Comparison of ENCODE assay signal across 13 cellular contexts in genomic region chr3:52429031-52429430, GRCh38. TPM values are rescaled to one million over a fixed set of nuclear protein-coding genes. Genes with fewer than 3 reads are reported as not detected.
DNase-seq lines count a peak whose midpoint lies in the region; ATAC-seq and TF ChIP-seq lines count a peak whose summit lies in the region.
"Had no signal": no experiment of that assay in that cellular context is flagged by ENCODE, and none has a peak within 500 bp of the region (broad histone marks: within the 10 kb centered on the region; RNA-seq: fewer than 3 reads in every experiment).

No MANE protein-coding gene starts in this region.

- H3K4me3 ChIP-seq in lung, result no peak overlapping the region
- H3K4me3 ChIP-seq in upper lobe of right lung, result no peak overlapping the region
- H3K4me3 ChIP-seq: breast epithelium, thoracic aorta had no signal

- no peak for TF ChIP-seq CTCF in natural killer cell (IDR thresholded peaks at IDR 0.05)
- no peak for TF ChIP-seq CTCF in lung (IDR thresholded peaks at IDR 0.05; ENCODE audit: control extremely low read depth, extremely low read depth)
- TF ChIP-seq CTCF in upper lobe of right lung (IDR thresholded peaks at IDR 0.05), result no peak

- H3K27ac ChIP-seq in lung (ENCODE audit: low read depth in 1 of 2, low read length in 1 of 2) (peak overlapping the region; percentile 9 to 16), upper lobe of right lung (peak overlapping the region; percentile 24)
- H3K27ac ChIP-seq: C4-2B, neutrophil, thoracic aorta had no signal

- no peak overlapping the region for H3K4me3 Mint-ChIP-seq in natural killer cell treated with Interleukin-12 subunit alpha and Interleukin-12 subunit beta and Interleukin-15 and Interleukin-18, amount 100 ng/mL, for 72 hours
- H3K4me3 Mint-ChIP-seq in natural killer cell, result no peak overlapping the region
- H3K4me3 Mint-ChIP-seq: activated CD4-positive, alpha-beta T cell treated with anti-CD3 and anti-CD28 coated beads for 36 hours; H9 had no signal

- H3K4me1 ChIP-seq in lung (ENCODE audit: control insufficient read depth in 2 of 2, insufficient read depth in 2 of 2, low read length in 2 of 2), result peaks cover 6 to 12% of the 10 kb centered on the region in 2 donors
- peaks cover 22% of the 10 kb centered on the region for H3K4me1 ChIP-seq in upper lobe of right lung

- H3K9me3 ChIP-seq in lung (ENCODE audit: control insufficient read depth in 2 of 2, insufficient read depth in 1 of 2, low read length in 1 of 2) (no peaks in the 10 kb centered on the region), upper lobe of right lung (no peaks in the 10 kb centered on the region)
- H3K9me3 ChIP-seq: breast epithelium, neutrophil, thoracic aorta had no signal

- H3K27me3 Mint-ChIP-seq in natural killer cell treated with Interleukin-12 subunit alpha and Interleukin-12 subunit beta and Interleukin-15 and Interleukin-18, amount 100 ng/mL, for 72 hours, result peaks cover 0 to 3% of the 10 kb centered on the region in 2 donors
- H3K27me3 Mint-ChIP-seq in natural killer cell (ENCODE audit: low read depth in 2 of 2), result peaks cover 0 to 6% of the 10 kb centered on the region in 2 donors
- H3K27me3 Mint-ChIP-seq: activated CD4-positive, alpha-beta T cell treated with anti-CD3 and anti-CD28 coated beads for 36 hours had no signal

- 49 to 63% methylated on average over 3 of the region's 3 CpGs for whole genome bisulfite sequencing in lung, 2 donors

- no peak for ATAC-seq in natural killer cell treated with Interleukin-12 subunit alpha and Interleukin-12 subunit beta and Interleukin-15 and Interleukin-18, amount 100 ng/mL, for 72 hours
- ATAC-seq in natural killer cell (no peak), lung (ENCODE audit: insufficient read depth, low FRiP score) (no peak), upper lobe of right lung (no peak), GM21723 (IDR thresholded peaks at IDR 0.05; ENCODE audit: unreplicated experiment) (no peak), HG03280 (IDR thresholded peaks at IDR 0.05; ENCODE audit: unreplicated experiment) (no peak)

- H3K4me1 Mint-ChIP-seq in natural killer cell treated with Interleukin-12 subunit alpha and Interleukin-12 subunit beta and Interleukin-15 and Interleukin-18, amount 100 ng/mL, for 72 hours (ENCODE audit: low read depth in 2 of 2), result no peaks in the 10 kb centered on the region
- H3K4me1 Mint-ChIP-seq in natural killer cell, result no peaks in the 10 kb centered on the region
- H3K4me1 Mint-ChIP-seq: activated CD4-positive, alpha-beta T cell treated with anti-CD3 and anti-CD28 coated beads for 36 hours had no signal

- peak; percentile 38 for DNase-seq in natural killer cell treated with Interleukin-12 subunit alpha and Interleukin-12 subunit beta and Interleukin-15 and Interleukin-18, amount 100 ng/mL, for 72 hours (ENCODE audit: low spot score)
- DNase-seq in natural killer cell (no peak), lung (ENCODE audit: low spot score) (no peak), upper lobe of right lung (peak; percentile 37)
- DNase-seq: activated gamma-delta T cell had no signal

- intact Hi-C loops in natural killer cell (cut with micrococcal nuclease) (no loop called here), upper lobe of right lung (cut with DNase I) (no loop called here)

- H3K36me3 ChIP-seq in lung (ENCODE audit: control insufficient read depth in 2 of 2, insufficient read depth in 2 of 2, low read length in 2 of 2) (no peaks in the 10 kb centered on the region), upper lobe of right lung (no peaks in the 10 kb centered on the region)
- H3K36me3 ChIP-seq: breast epithelium, neutrophil, thoracic aorta had no signal

- no peak overlapping the region for H3K27ac Mint-ChIP-seq in natural killer cell treated with Interleukin-12 subunit alpha and Interleukin-12 subunit beta and Interleukin-15 and Interleukin-18, amount 100 ng/mL, for 72 hours
- H3K27ac Mint-ChIP-seq in natural killer cell, result no peak overlapping the region
- H3K27ac Mint-ChIP-seq: activated CD4-positive, alpha-beta T cell treated with anti-CD3 and anti-CD28 coated beads for 36 hours; H9 had no signal

- no peaks in the 10 kb centered on the region for H3K27me3 ChIP-seq in lung (ENCODE audit: control insufficient read depth, insufficient read depth)
- H3K27me3 ChIP-seq in upper lobe of right lung, result no peaks in the 10 kb centered on the region
- H3K27me3 ChIP-seq: breast epithelium had no signal

- H3K9me3 Mint-ChIP-seq in natural killer cell treated with Interleukin-12 subunit alpha and Interleukin-12 subunit beta and Interleukin-15 and Interleukin-18, amount 100 ng/mL, for 72 hours, result no peaks in the 10 kb centered on the region
- no peaks in the 10 kb centered on the region for H3K9me3 Mint-ChIP-seq in natural killer cell
- H3K9me3 Mint-ChIP-seq: H9 had no signal

- H3K36me3 Mint-ChIP-seq in natural killer cell treated with Interleukin-12 subunit alpha and Interleukin-12 subunit beta and Interleukin-15 and Interleukin-18, amount 100 ng/mL, for 72 hours, result no peaks in the 10 kb centered on the region
- H3K36me3 Mint-ChIP-seq in natural killer cell, result no peaks in the 10 kb centered on the region

RNA-seq across cellular contexts. Expression of gene SEMA3G, which starts 15.9 kb away (rescaled TPM):
- under 1 TPM in 1 of 2 donors, not detected in 1; 0.08 TPM for total RNA-seq in natural killer cell treated with Interleukin-12 subunit alpha and Interleukin-12 subunit beta and Interleukin-15 and Interleukin-18, amount 100 ng/mL, for 72 hours
- under 1 TPM in 2 of 3 donors, not detected in 1; 0.07 to 0.55 TPM for total RNA-seq in natural killer cell
- 10 to 100 TPM; 10.6 to 30.8 TPM for total RNA-seq in lung
- polyA plus RNA-seq in lung, result 10 to 100 TPM in 1 of 2 donors, 1 to 10 TPM in 1; 5.1 to 19.1 TPM
- total RNA-seq in upper lobe of right lung, result 27.6 TPM
- total RNA-seq: activated CD4-positive, alpha-beta T cell treated with anti-CD3 and anti-CD28 coated beads for 36 hours had no signal

RNA-seq across cellular contexts. Expression of gene PHF7, which starts 18.6 kb away (rescaled TPM):
- 10 to 100 TPM in 1 of 2 donors, 1 to 10 TPM in 1; 3.8 to 11.8 TPM for total RNA-seq in natural killer cell treated with Interleukin-12 subunit alpha and Interleukin-12 subunit beta and Interleukin-15 and Interleukin-18, amount 100 ng/mL, for 72 hours
- total RNA-seq in natural killer cell (10 to 100 TPM; 10.9 to 13.5 (median 13.5) TPM), lung (1 to 10 TPM; 6.5 to 7.1 TPM), upper lobe of right lung (6.8 TPM)
- 1 to 10 TPM; 3.9 to 5.4 TPM for polyA plus RNA-seq in lung

RNA-seq across cellular contexts. Expression of gene BAP1, which starts 19.2 kb away (rescaled TPM):
- 100 to 1,000 TPM in 1 of 2 donors, 10 to 100 TPM in 1; 96.1 to 131 TPM for total RNA-seq in natural killer cell treated with Interleukin-12 subunit alpha and Interleukin-12 subunit beta and Interleukin-15 and Interleukin-18, amount 100 ng/mL, for 72 hours
- total RNA-seq in natural killer cell (100 to 1,000 TPM; 141 to 154 (median 145) TPM), lung (10 to 100 TPM; 39.9 to 76.4 TPM), upper lobe of right lung (71.4 TPM)
- 10 to 100 TPM; 57.0 to 57.4 TPM for polyA plus RNA-seq in lung

RNA-seq across cellular contexts. Expression of gene TNNC1, which starts 24.8 kb away (rescaled TPM):
- not detected for total RNA-seq in natural killer cell treated with Interleukin-12 subunit alpha and Interleukin-12 subunit beta and Interleukin-15 and Interleukin-18, amount 100 ng/mL, for 72 hours
- total RNA-seq in natural killer cell (1 to 10 TPM in 2 of 3 donors, not detected in 1; 1.1 to 1.2 TPM), lung (10 to 100 TPM; 31.3 to 35.6 TPM), upper lobe of right lung (88.9 TPM)
- 100 to 1,000 TPM in 1 of 2 donors, 10 to 100 TPM in 1; 17.3 to 250 TPM for polyA plus RNA-seq in lung

RNA-seq across cellular contexts. Expression of gene NISCH, which starts 26.4 kb away (rescaled TPM):
- total RNA-seq in natural killer cell treated with Interleukin-12 subunit alpha and Interleukin-12 subunit beta and Interleukin-15 and Interleukin-18, amount 100 ng/mL, for 72 hours, result 100 to 1,000 TPM in 1 of 2 donors, 10 to 100 TPM in 1; 72.5 to 116 TPM
- total RNA-seq in natural killer cell, result 100 to 1,000 TPM; 162 to 191 (median 175) TPM
- total RNA-seq in lung, result 100 to 1,000 TPM in 1 of 2 donors, 10 to 100 TPM in 1; 80.0 to 127 TPM
- 10 to 100 TPM; 37.8 to 47.3 TPM for polyA plus RNA-seq in lung
- total RNA-seq in upper lobe of right lung, result 94.6 TPM

Comparison
In these comparisons a context has a peak if more than half of its experiments do, and no peak if none do; other contexts are left out.
1. DNase-seq: peak in natural killer cell treated with Interleukin-12 subunit alpha and Interleukin-12 subunit beta and Interleukin-15 and Interleukin-18, amount 100 ng/mL, for 72 hours (single experiment) and upper lobe of right lung (single experiment); none in natural killer cell (single experiment) and lung (single experiment).
2. RNA of gene SEMA3G, which starts 15.9 kb away (total RNA-seq): 10.6 to 30.8 TPM in lung and 27.6 TPM in upper lobe of right lung (single experiment); 0.08 TPM in natural killer cell treated with Interleukin-12 subunit alpha and Interleukin-12 subunit beta and Interleukin-15 and Interleukin-18, amount 100 ng/mL, for 72 hours and 0.07 to 0.55 TPM in natural killer cell; every median in the first group is over 4 times any median in the second.